Comparison of ENCODE assay signal across 15 cellular contexts in the genomic region with DNA sequence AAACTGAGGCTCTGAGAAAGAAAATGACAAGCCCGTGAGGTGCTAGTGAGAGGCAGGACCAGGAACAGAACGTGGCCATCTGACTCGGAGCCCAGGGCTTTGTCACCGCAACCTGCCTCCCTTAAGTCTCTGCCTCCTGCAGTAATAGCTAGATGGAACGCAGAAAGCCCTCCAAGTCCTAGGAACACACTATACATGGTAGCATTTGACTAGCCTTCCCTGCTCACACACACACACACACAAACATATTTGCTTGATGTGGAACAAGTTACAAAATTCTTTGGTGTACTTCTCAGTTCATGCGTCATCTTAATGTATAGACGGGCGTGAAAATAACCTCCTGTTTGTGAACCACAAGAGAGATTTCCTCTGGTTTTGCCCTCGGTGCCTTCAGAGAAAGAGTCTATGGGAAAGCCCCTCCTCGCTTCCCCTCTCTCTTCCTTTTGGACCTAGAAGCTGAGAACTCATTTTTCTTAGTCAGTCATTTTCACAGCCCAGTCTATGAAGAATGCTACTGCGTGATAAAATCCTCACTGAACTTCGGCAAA. TPM values are rescaled to one million over a fixed set of nuclear protein-coding genes. Genes with fewer than 3 reads are reported as not detected.
DNase-seq lines count a peak whose midpoint lies in the region; ATAC-seq and TF ChIP-seq lines count a peak whose summit lies in the region.
"Had no signal": no experiment of that assay in that cellular context is flagged by ENCODE, and none has a peak within 500 bp of the region (broad histone marks: within the 10 kb centered on the region; RNA-seq: fewer than 3 reads in every experiment).

No MANE protein-coding gene starts in this region.

- H3K27ac Mint-ChIP-seq in T-helper 2 cell treated with Interferon-gamma antibody and Interleukin-4, amounts not matched to agents 5 μg/mL and 100 μg/mL, for 36 hours, result no peak overlapping the region
- peak overlapping the region in 1 of 2 donors; percentile 57 for H3K27ac Mint-ChIP-seq in natural killer cell

- intact Hi-C loops in natural killer cell (cut with micrococcal nuclease), result no loop called here

- H3K27me3 Mint-ChIP-seq in T-helper 2 cell treated with Interferon-gamma antibody and Interleukin-4, amounts not matched to agents 5 μg/mL and 100 μg/mL, for 36 hours (ENCODE audit: low read depth), result peaks cover 32% of the 10 kb centered on the region
- peaks cover 8 to 25% of the 10 kb centered on the region in 2 donors for H3K27me3 Mint-ChIP-seq in natural killer cell (ENCODE audit: low read depth in 2 of 2)

- DNase-seq in activated CD4-positive, alpha-beta T cell treated with anti-CD3 and anti-CD28 coated beads for 48 hours, result peak; percentile 20
- no peak for DNase-seq in activated CD4-positive, alpha-beta T cell treated with anti-CD3 and anti-CD28 coated beads for 1 hour
- DNase-seq in GM20000 (ENCODE audit: low spot score), result peak; percentile 52
- DNase-seq in T-helper 2 cell treated with Interferon-gamma antibody and Interleukin-4, amounts not matched to agents 5 μg/mL and 100 μg/mL, for 36 hours (ENCODE audit: low spot score), result peak; percentile 23
- no peak for DNase-seq in natural killer cell
- DNase-seq in left lobe of liver (ENCODE audit: low spot score), result no peak
- no peak for DNase-seq in dedifferentiated amniotic fluid mesenchymal stem cell (ENCODE audit: extremely low spot score)
- DNase-seq: activated CD4-positive, CD25-positive, alpha-beta regulatory T cell treated with anti-CD3 and anti-CD28 coated beads, Interleukin-2, amount 50 U/mL, for 72 hours; DMS53; foreskin fibroblast; NCI-H1092 treated with DMSO at 0.1 percent for 48 hours; SK-N-SH; transverse colon had no signal

- ATAC-seq in natural killer cell, result peak; percentile 30 to 65 (median 47)
- no peak for ATAC-seq in left lobe of liver
- no peak for ATAC-seq in GM19035 (IDR thresholded peaks at IDR 0.05; ENCODE audit: unreplicated experiment)
- ATAC-seq: A549 had no signal

- no peak for TF ChIP-seq CTCF in GM20000 (IDR thresholded peaks at IDR 0.05; ENCODE audit: extremely low read depth, missing control alignments)
- no peak for TF ChIP-seq CTCF in natural killer cell (IDR thresholded peaks at IDR 0.05)

- peaks cover 7% of the 10 kb centered on the region for H3K4me1 Mint-ChIP-seq in T-helper 2 cell treated with Interferon-gamma antibody and Interleukin-4, amounts not matched to agents 5 μg/mL and 100 μg/mL, for 36 hours (ENCODE audit: low read depth)
- H3K4me1 Mint-ChIP-seq in natural killer cell, result peaks cover 9 to 10% of the 10 kb centered on the region in 2 donors

- H3K9me3 Mint-ChIP-seq in T-helper 2 cell treated with Interferon-gamma antibody and Interleukin-4, amounts not matched to agents 5 μg/mL and 100 μg/mL, for 36 hours, result no peaks in the 10 kb centered on the region
- no peaks in the 10 kb centered on the region for H3K9me3 Mint-ChIP-seq in natural killer cell

- H3K36me3 Mint-ChIP-seq in T-helper 2 cell treated with Interferon-gamma antibody and Interleukin-4, amounts not matched to agents 5 μg/mL and 100 μg/mL, for 36 hours (ENCODE audit: low read depth), result no peaks in the 10 kb centered on the region
- no peaks in the 10 kb centered on the region for H3K36me3 Mint-ChIP-seq in natural killer cell

- peak overlapping the region; percentile 2 for H3K4me3 Mint-ChIP-seq in T-helper 2 cell treated with Interferon-gamma antibody and Interleukin-4, amounts not matched to agents 5 μg/mL and 100 μg/mL, for 36 hours
- no peak overlapping the region for H3K4me3 Mint-ChIP-seq in natural killer cell

RNA-seq across cellular contexts. Expression of a gene that starts 38.8 kb away (rescaled TPM):
- total RNA-seq in natural killer cell, result under 1 TPM in 2 of 3 donors, not detected in 1; 0.58 to 0.91 TPM
- 2.2 TPM for total RNA-seq in left lobe of liver
- total RNA-seq: transverse colon had no signal

RNA-seq across cellular contexts. Expression of a gene that starts 39.2 kb away (rescaled TPM):
- total RNA-seq in natural killer cell (1 to 10 TPM; 3.6 to 5.2 (median 4.6) TPM), left lobe of liver (4.2 TPM)

Comparison
In these comparisons a context has a peak if more than half of its experiments do, and no peak if none do; other contexts are left out.
1. DNase-seq: peak in activated CD4-positive, alpha-beta T cell treated with anti-CD3 and anti-CD28 coated beads for 48 hours (single experiment), GM20000 (single experiment) and T-helper 2 cell treated with Interferon-gamma antibody and Interleukin-4, amounts not matched to agents 5 μg/mL and 100 μg/mL, for 36 hours (single experiment); none in activated CD4-positive, alpha-beta T cell treated with anti-CD3 and anti-CD28 coated beads for 1 hour (single experiment), natural killer cell (single experiment), left lobe of liver (single experiment) and dedifferentiated amniotic fluid mesenchymal stem cell (single experiment).
2. ATAC-seq: peak in natural killer cell (3 of 3); none in left lobe of liver (single experiment) and GM19035 (single experiment).